Comparison of ENCODE assay signal across 18 cellular contexts in genomic region chr1:212402876-212403275, GRCh38. TPM values are rescaled to one million over a fixed set of nuclear protein-coding genes. Genes with fewer than 3 reads are reported as not detected.
DNase-seq lines count a peak whose midpoint lies in the region; ATAC-seq and TF ChIP-seq lines count a peak whose summit lies in the region.
"Had no signal": no experiment of that assay in that cellular context is flagged by ENCODE, and none has a peak within 500 bp of the region (broad histone marks: within the 10 kb centered on the region; RNA-seq: fewer than 3 reads in every experiment).

No MANE protein-coding gene starts in this region.

- DNase-seq in Calu3 (no peak), RWPE2 (ENCODE audit: low spot score) (no peak), epithelial cell of prostate (ENCODE audit: low read depth, low spot score) (no peak), substantia nigra (lab: John Stamatoyannopoulos, UW) (no peak), PC-3 (no peak), lower leg skin (ENCODE audit: low spot score in 2 of 2) (no peak), middle frontal gyrus (ENCODE audit: extremely low spot score, low spot score) (no peak)
- DNase-seq: KBM-7; NCI-H1092; NCI-H1694; NCI-H2107; NCI-H69; NK-92 treated with Interleukin-12 subunit alpha and Interleukin-12 subunit beta, amount 100 ng/mL, for 24 hours; OCI-M1; SK-N-SH had no signal

- H3F3A ChIP-seq in PC-3 (ENCODE audit: low read length, unreplicated experiment), result no peaks in the 10 kb centered on the region

- H4K20me1 ChIP-seq in PC-3 (ENCODE audit: low read length), result no peaks in the 10 kb centered on the region

- no peaks in the 10 kb centered on the region for H3K9me2 ChIP-seq in PC-3 (replicated peaks; ENCODE audit: low read length)
- H3K9me2 ChIP-seq: SK-N-SH had no signal

- H3K4me1 ChIP-seq in RWPE2 (ENCODE audit: insufficient read depth, poor library complexity, severe bottlenecking) (peaks cover 12% of the 10 kb centered on the region), PC-3 (ENCODE audit: insufficient read depth, low read length) (peaks cover 15% of the 10 kb centered on the region)
- H3K4me1 ChIP-seq: BLaER1 had no signal

- ATAC-seq in RWPE2 (ENCODE audit: low read depth) (no peak), PC-3 (no peak)
- ATAC-seq: GM23338, Right ventricle myocardium inferior had no signal

- peaks cover 3% of the 10 kb centered on the region for H3K9me3 Mint-ChIP-seq in Calu3 (ENCODE audit: low read depth, unreplicated experiment)

- no peaks in the 10 kb centered on the region for H3K36me3 Mint-ChIP-seq in Calu3 (ENCODE audit: insufficient read depth, unreplicated experiment)

- no peak overlapping the region for H3K4me2 ChIP-seq in PC-3 (ENCODE audit: low read length)
- H3K4me2 ChIP-seq: BLaER1, GM23338, SK-N-SH had no signal

- H3K27me3 ChIP-seq in RWPE2 (ENCODE audit: insufficient read depth, poor library complexity, severe bottlenecking) (no peaks in the 10 kb centered on the region), PC-3 (ENCODE audit: low read length) (no peaks in the 10 kb centered on the region)
- H3K27me3 ChIP-seq: BLaER1 had no signal

- intact Hi-C loops in Calu3 (cut with micrococcal nuclease; ENCODE audit: unreplicated experiment) (no loop called here), PC-3 (cut with micrococcal nuclease) (no loop called here), lower leg skin (cut with DNase I; ENCODE audit: low total_unique reads) (no loop called here)

- H3K79me2 ChIP-seq in PC-3 (ENCODE audit: low read length), result no peaks in the 10 kb centered on the region

- no peak for TF ChIP-seq POLR2A in lower leg skin (IDR thresholded peaks at IDR 0.05)

- BruUV-seq in Calu3 (replicated peaks; lab: Mats Ljungman, UMichigan) (no TSS peak), PC-3 (replicated peaks; lab: Mats Ljungman, UMichigan) (no TSS peak)

- H3K4me3 Mint-ChIP-seq in Calu3 (ENCODE audit: low read depth, unreplicated experiment), result no peak overlapping the region
- H3K4me3 Mint-ChIP-seq: GM23338 had no signal

- no peak overlapping the region for H2AFZ ChIP-seq in PC-3 (ENCODE audit: low read length)
- H2AFZ ChIP-seq: GM23338 had no signal

- no peak overlapping the region for H3K9ac ChIP-seq in PC-3 (ENCODE audit: low read length)
- H3K9ac ChIP-seq: BLaER1, SK-N-SH had no signal

- no peak for TF ChIP-seq CTCF in Calu3 (IDR thresholded peaks at IDR 0.05; ENCODE audit: unreplicated experiment)
- no peak for TF ChIP-seq CTCF in RWPE2 (IDR thresholded peaks at IDR 0.05; ENCODE audit: poor library complexity, severe bottlenecking)
- TF ChIP-seq CTCF in PC-3 (conservative IDR thresholded peaks at IDR 0.05; ENCODE audit: low read depth, low read length), result no peak
- TF ChIP-seq CTCF in lower leg skin (IDR thresholded peaks at IDR 0.05), result no peak

- peak overlapping the region; percentile 27 for H3K27ac Mint-ChIP-seq in Calu3 (ENCODE audit: unreplicated experiment)
- H3K27ac Mint-ChIP-seq: GM23338 had no signal

- H3K4me3 ChIP-seq in RWPE2 (ENCODE audit: severe bottlenecking) (no peak overlapping the region), PC-3 (ENCODE audit: low read length) (no peak overlapping the region), lower leg skin (ENCODE audit: low read depth, poor library complexity, severe bottlenecking) (no peak overlapping the region)
- H3K4me3 ChIP-seq: BLaER1, GM23338 had no signal

- CTCF ChIA-PET in Calu3 (lab: Charles Lee) (no interaction called here), PC-3 (lab: Charles Lee) (no interaction called here)

- POLR2A ChIA-PET in PC-3 (lab: Charles Lee; ENCODE audit: unreplicated experiment), result no interaction called here

- no peaks in the 10 kb centered on the region; the same call in 1 of the 2 replicates for H3K36me3 ChIP-seq in RWPE2 (ENCODE audit: low read depth)
- peaks cover 42% of the 10 kb centered on the region for H3K36me3 ChIP-seq in PC-3 (ENCODE audit: low read depth, low read length)

- H3K9me3 ChIP-seq in RWPE2 (ENCODE audit: severe bottlenecking), result no peaks in the 10 kb centered on the region
- no peaks in the 10 kb centered on the region for H3K9me3 ChIP-seq in PC-3 (ENCODE audit: low read length)

- H3K27ac ChIP-seq in RWPE2 (ENCODE audit: poor library complexity, severe bottlenecking), result peak overlapping the region; percentile 78
- peak overlapping the region; percentile 99 for H3K27ac ChIP-seq in epithelial cell of prostate
- H3K27ac ChIP-seq in substantia nigra (ENCODE audit: low read depth, low read length, poor library complexity, severe bottlenecking), result peak overlapping the region; percentile 21
- H3K27ac ChIP-seq in PC-3 (ENCODE audit: low read length), result no peak overlapping the region
- H3K27ac ChIP-seq: BLaER1 had no signal

- WGBS in lower leg skin, 2 donors, result 46 to 50% methylated on average over 4 of the region's 4 CpGs

- H3K27me3 Mint-ChIP-seq in Calu3 (ENCODE audit: unreplicated experiment), result no peaks in the 10 kb centered on the region

- H3K4me1 Mint-ChIP-seq in Calu3 (ENCODE audit: low read depth, unreplicated experiment), result peaks cover 20% of the 10 kb centered on the region
- H3K4me1 Mint-ChIP-seq: GM23338 had no signal

RNA-seq across cellular contexts. Expression of gene PACC1, which starts 11.8 kb away (rescaled TPM):
- total RNA-seq in Calu3 (2022), result 14.0 and 17.8 TPM in 2 replicates
- 18.7 and 37.5 TPM in 2 replicates for total RNA-seq in PC-3 (2014; rRNA removed)
- 1 to 10 TPM; 2.5 to 8.6 (median 6.1) TPM for total RNA-seq in lower leg skin

RNA-seq across cellular contexts. Expression of gene NENF, which starts 29.8 kb away (rescaled TPM):
- total RNA-seq in Calu3 (2022) (45.1 and 45.3 TPM in 2 replicates), PC-3 (2014; rRNA removed) (153 and 161 TPM in 2 replicates), lower leg skin (100 to 1,000 TPM in 1 of 4 donors, 10 to 100 TPM in 3; 82.8 to 139 (median 84.6) TPM)
